10 cellular contexts compared by ENCODE assay signal in genomic region chr19:43789029-43789428, GRCh38. TPM values are rescaled to one million over a fixed set of nuclear protein-coding genes. Genes with fewer than 3 reads are reported as not detected.
DNase-seq lines count a peak whose midpoint lies in the region; ATAC-seq, FAIRE-seq and TF ChIP-seq lines count a peak whose summit lies in the region.
"Had no signal": no experiment of that assay in that cellular context is flagged by ENCODE, and none has a peak within 500 bp of the region (broad histone marks: within the 10 kb centered on the region; RNA-seq: fewer than 3 reads in every experiment).

No MANE protein-coding gene starts in this region.

- DNase-seq in HepG2 (ENCODE audit: low spot score) (no peak), right lobe of liver (no peak), erythroblast (lab: John Stamatoyannopoulos, UW) (peak; percentile 48 to 56), urothelium cell line (ENCODE audit: low spot score) (peak; percentile 48), inferior parietal cortex (ENCODE audit: extremely low spot score) (no peak), esophagus muscularis mucosa (ENCODE audit: extremely low spot score) (no peak)
- no peak for DNase-seq in activated CD8-positive, alpha-beta memory T cell treated with anti-CD3 and anti-CD28 coated beads, Interleukin-2, amount 10 ng/mL, durations not matched to agents 7 days and 5 days
- DNase-seq: stimulated activated naive CD4-positive, alpha-beta T cell treated with Interleukin-2 at 50 U/mL for 16 hours had no signal

- CTCF ChIA-PET in HepG2 (lab: Yijun Ruan, JAX; ENCODE audit: low intra/inter-chr PET ratio, low total read pairs) = no interaction called here
- CTCF ChIA-PET in activated CD8-positive, alpha-beta memory T cell treated with anti-CD3 and anti-CD28 coated beads, Interleukin-2, amount 10 ng/mL, durations not matched to agents 7 days and 5 days (lab: Charles Lee) = interaction anchor here (1.5 to 3.0 kb wide), 2 partner anchors 43 to 44 kb away, joined by 5 to 19 read pairs; no protein-coding TSS in a partner anchor

- H3K9me3 ChIP-seq in HepG2 (ENCODE audit: low read length) (no peaks in the 10 kb centered on the region), right lobe of liver (no peaks in the 10 kb centered on the region), esophagus muscularis mucosa (no peaks in the 10 kb centered on the region)

- H3K4me2 ChIP-seq in HepG2 (ENCODE audit: low read depth, low read length) = no peak overlapping the region

- WGBS in HepG2 (ENCODE audit: low lambda C conversion rate) = 32% methylated on average over 3 of the region's 3 CpGs
- WGBS in right lobe of liver (ENCODE audit: insufficient coverage, low coverage, low lambda C conversion rate, missing lambda C conversion rate) = 2% methylated on average over 3 of the region's 3 CpGs
- 7% methylated on average over 3 of the region's 3 CpGs for WGBS in esophagus muscularis mucosa

- H3K9me3 Mint-ChIP-seq in activated CD8-positive, alpha-beta memory T cell treated with anti-CD3 and anti-CD28 coated beads, Interleukin-2, amount 10 ng/mL, durations not matched to agents 7 days and 5 days (ENCODE audit: low read depth) = no peaks in the 10 kb centered on the region

- no peaks in the 10 kb centered on the region for H3K27me3 ChIP-seq in HepG2 (ENCODE audit: control insufficient read depth in 1 of 2, insufficient read depth in 2 of 2, low read length in 2 of 2)
- no peaks in the 10 kb centered on the region for H3K27me3 ChIP-seq in right lobe of liver
- peaks cover 0 to 42% (median 0%) of the 10 kb centered on the region in 4 donors for H3K27me3 ChIP-seq in esophagus muscularis mucosa

- no peak overlapping the region for H2AFZ ChIP-seq in HepG2 (ENCODE audit: low read length)

- POLR2A ChIA-PET in HepG2 (lab: Yijun Ruan, JAX) = no interaction called here

- no peaks in the 10 kb centered on the region for H4K20me1 ChIP-seq in HepG2 (ENCODE audit: insufficient read depth, low read length)

- no peak for TF ChIP-seq RAD21 in HepG2 (CRISPR knock-in tag; IDR thresholded peaks at IDR 0.05)

- TF ChIP-seq EP300 in HepG2 (IDR thresholded peaks at IDR 0.05; ENCODE audit: low read depth in 2 of 2, low read length in 2 of 2) (no peak), HepG2 (CRISPR knock-in tag; IDR thresholded peaks at IDR 0.05; ENCODE audit: borderline replicate concordance) (no peak), esophagus muscularis mucosa (IDR thresholded peaks at IDR 0.05) (no peak)

- no peak overlapping the region for H3K4me3 ChIP-seq in HepG2 (replicated peaks in 1 of 3; ENCODE audit: insufficient read depth in 1 of 3, low read depth in 2 of 3, low read length in 3 of 3)
- H3K4me3 ChIP-seq in right lobe of liver = no peak overlapping the region
- no peak overlapping the region for H3K4me3 ChIP-seq in esophagus muscularis mucosa

- no TSS peak for BruUV-seq in HepG2 (replicated peaks; lab: Mats Ljungman, UMichigan)

- peaks cover 12% of the 10 kb centered on the region for H3K4me1 Mint-ChIP-seq in activated CD8-positive, alpha-beta memory T cell treated with anti-CD3 and anti-CD28 coated beads, Interleukin-2, amount 10 ng/mL, durations not matched to agents 7 days and 5 days

- intact Hi-C loops in HepG2 (cut with micrococcal nuclease; ENCODE audit: unreplicated experiment) = no loop called here
- intact Hi-C loops in right lobe of liver (cut with DNase I) = no loop called here
- intact Hi-C loops in esophagus muscularis mucosa (cut with DNase I) = no loop called here

- H3K36me3 Mint-ChIP-seq in activated CD8-positive, alpha-beta memory T cell treated with anti-CD3 and anti-CD28 coated beads, Interleukin-2, amount 10 ng/mL, durations not matched to agents 7 days and 5 days = no peaks in the 10 kb centered on the region

- no peak overlapping the region for H3K9ac ChIP-seq in HepG2 (ENCODE audit: insufficient read depth, low read depth, low read length)

- peaks cover 14% of the 10 kb centered on the region for H3K27me3 Mint-ChIP-seq in activated CD8-positive, alpha-beta memory T cell treated with anti-CD3 and anti-CD28 coated beads, Interleukin-2, amount 10 ng/mL, durations not matched to agents 7 days and 5 days

- H3K27ac Mint-ChIP-seq in activated CD8-positive, alpha-beta memory T cell treated with anti-CD3 and anti-CD28 coated beads, Interleukin-2, amount 10 ng/mL, durations not matched to agents 7 days and 5 days = no peak overlapping the region

- H3K4me1 ChIP-seq in HepG2 (ENCODE audit: insufficient read depth, low read length) (no peaks in the 10 kb centered on the region; the same call in 1 of the 2 replicates), right lobe of liver (no peaks in the 10 kb centered on the region), esophagus muscularis mucosa (peaks cover 8 to 13% (median 11%) of the 10 kb centered on the region in 4 donors)

- ATAC-seq in HepG2 (no peak), right lobe of liver (no peak)
- no peak for ATAC-seq in activated CD8-positive, alpha-beta memory T cell treated with anti-CD3 and anti-CD28 coated beads, Interleukin-2, amount 10 ng/mL, durations not matched to agents 7 days and 5 days
- ATAC-seq: activated CD4-positive, CD25-positive, alpha-beta regulatory T cell treated with anti-CD3 and anti-CD28 coated beads, Interleukin-2, amount 50 U/mL, for 24 hours had no signal

- FAIRE-seq in HepG2 (lab: Jason Lieb, UNC) (no peak), urothelium cell line (lab: Jason Lieb, UNC) (peak; percentile 61)

- TF ChIP-seq CTCF in HepG2 (CRISPR knock-in tag; IDR thresholded peaks at IDR 0.05) (no peak), right lobe of liver (IDR thresholded peaks at IDR 0.05) (no peak), esophagus muscularis mucosa (IDR thresholded peaks at IDR 0.05) (no peak)

- H3K79me2 ChIP-seq in HepG2 (ENCODE audit: insufficient read depth, low read length) = no peaks in the 10 kb centered on the region

- H3K27ac ChIP-seq in HepG2 (ENCODE audit: extremely low read length, insufficient read depth, low read length) (no peak overlapping the region), right lobe of liver (no peak overlapping the region), esophagus muscularis mucosa (replicated peaks in 1 of 4) (no peak overlapping the region)

- in situ Hi-C loops in HepG2 (cut with HindIII; ENCODE audit: extremely low pct_ligation_motif_present, low pct_unique_long_range_greater_than_20kb) = no loop called here

- TF ChIP-seq POLR2A in HepG2 (IDR thresholded peaks at IDR 0.05; ENCODE audit: insufficient read depth in 1 of 2, low read depth in 2 of 2, low read length in 2 of 2) (no peak), right lobe of liver (IDR thresholded peaks at IDR 0.05) (no peak), erythroblast (IDR thresholded peaks at IDR 0.05; ENCODE audit: low read length) (no peak), esophagus muscularis mucosa (IDR thresholded peaks at IDR 0.05; ENCODE audit: low read depth) (no peak)

- no peak overlapping the region for H3K4me3 Mint-ChIP-seq in activated CD8-positive, alpha-beta memory T cell treated with anti-CD3 and anti-CD28 coated beads, Interleukin-2, amount 10 ng/mL, durations not matched to agents 7 days and 5 days

- no peaks in the 10 kb centered on the region for H3K36me3 ChIP-seq in HepG2 (replicated peaks in 1 of 2; ENCODE audit: control insufficient read depth in 1 of 2, insufficient read depth in 2 of 2, low read length in 2 of 2)
- no peaks in the 10 kb centered on the region for H3K36me3 ChIP-seq in right lobe of liver
- no peaks in the 10 kb centered on the region for H3K36me3 ChIP-seq in esophagus muscularis mucosa

RNA-seq across cellular contexts. Expression of gene KCNN4, which starts 8.3 kb away (rescaled TPM):
- 0.13 TPM in 1 of 2 replicates, not detected in the other for total RNA-seq in HepG2 (2016; rRNA removed; fragmentation: Illumina TruSeq; extraction: Trizol)
- not detected in 2 replicates for total RNA-seq in HepG2 (2016; cell fraction: cytosol; rRNA removed; fragmentation: Illumina TruSeq; extraction: Trizol; ENCODE audit: low read depth)
- total RNA-seq in HepG2 (2016; cell fraction: insoluble cytoplasmic fraction; rRNA removed; fragmentation: Illumina TruSeq; extraction: Trizol) = 0.15 TPM in 1 of 2 replicates, not detected in the other
- total RNA-seq in HepG2 (2016; cell fraction: membrane; rRNA removed; fragmentation: Illumina TruSeq; extraction: Trizol) = not detected in 2 replicates
- total RNA-seq in HepG2 (2016; cell fraction: nucleus; rRNA removed; fragmentation: Illumina TruSeq; extraction: Trizol) = 0.50 TPM in 1 of 2 replicates, not detected in the other
- 0.25 and 0.60 TPM in 2 replicates for polyA plus RNA-seq in HepG2 (2011; rRNA removed)
- polyA plus RNA-seq in HepG2 (2011; cell fraction: cytosol; rRNA removed) = 0.18 and 0.19 TPM in 2 replicates
- 0.92 and 1.2 TPM in 2 replicates for polyA plus RNA-seq in HepG2 (2011; cell fraction: nucleus; rRNA removed)
- polyA plus RNA-seq in HepG2 (2012) = 0.19 TPM in 1 of 2 replicates, not detected in the other
- polyA plus RNA-seq in HepG2 (2016; cell fraction: cytosol; fragmentation: Illumina TruSeq; extraction: Trizol; ENCODE audit: low read depth) = 0.06 TPM in 1 of 2 replicates, not detected in the other
- not detected in 2 replicates for polyA plus RNA-seq in HepG2 (2016; cell fraction: insoluble cytoplasmic fraction; fragmentation: Illumina TruSeq; extraction: Trizol; ENCODE audit: low read depth)
- polyA plus RNA-seq in HepG2 (2016; cell fraction: membrane; fragmentation: Illumina TruSeq; extraction: Trizol; ENCODE audit: low read depth) = not detected in 2 replicates
- 0.37 and 0.55 TPM in 2 replicates for polyA plus RNA-seq in HepG2 (2016; cell fraction: nucleus; fragmentation: Illumina TruSeq; extraction: Trizol; ENCODE audit: insufficient read depth, low read depth)
- polyA minus RNA-seq in HepG2 (2011; rRNA and poly(A)+ RNA removed; ENCODE audit: low replicate concordance) = 0.16 and 81.5 TPM in 2 replicates
- polyA minus RNA-seq in HepG2 (2011; cell fraction: cytosol; rRNA and poly(A)+ RNA removed) = 0.89 and 0.97 TPM in 2 replicates
- 0.64 TPM in 1 of 2 replicates, not detected in the other for polyA minus RNA-seq in HepG2 (2011; cell fraction: nucleus; rRNA and poly(A)+ RNA removed)
- 1 to 10 TPM in 1 of 6 experiments, under 1 TPM in 4, not detected in 1; 0.18 to 1.4 (median 0.27) TPM for total RNA-seq in right lobe of liver
- polyA plus RNA-seq in PFSK-1 (2012; ENCODE audit: insufficient read length, low read depth) = 0.33 TPM
- total RNA-seq in esophagus muscularis mucosa = 1 to 10 TPM; 1.7 to 6.7 (median 1.9) TPM
- total RNA-seq in activated CD8-positive, alpha-beta memory T cell treated with anti-CD3 and anti-CD28 coated beads, Interleukin-2, amount 10 ng/mL, durations not matched to agents 7 days and 5 days = 10 to 100 TPM; 43.9 to 53.0 TPM

RNA-seq across cellular contexts. Expression of gene LYPD5, which starts 13.2 kb away (rescaled TPM):
- total RNA-seq in HepG2 (2016; rRNA removed; fragmentation: Illumina TruSeq; extraction: Trizol) (not detected in 2 replicates), right lobe of liver (under 1 TPM in 2 of 6 experiments, not detected in 4; 0.80 to 0.87 TPM), esophagus muscularis mucosa (10 to 100 TPM in 1 of 4 donors, 1 to 10 TPM in 3; 2.8 to 12.0 (median 8.2) TPM)
- total RNA-seq in HepG2 (2016; cell fraction: cytosol; rRNA removed; fragmentation: Illumina TruSeq; extraction: Trizol; ENCODE audit: low read depth) = not detected in 2 replicates
- total RNA-seq in HepG2 (2016; cell fraction: insoluble cytoplasmic fraction; rRNA removed; fragmentation: Illumina TruSeq; extraction: Trizol) = not detected in 2 replicates
- total RNA-seq in HepG2 (2016; cell fraction: membrane; rRNA removed; fragmentation: Illumina TruSeq; extraction: Trizol) = not detected in 2 replicates
- total RNA-seq in HepG2 (2016; cell fraction: nucleus; rRNA removed; fragmentation: Illumina TruSeq; extraction: Trizol) = not detected in 2 replicates
- not detected in 2 replicates for polyA plus RNA-seq in HepG2 (2011; rRNA removed)
- polyA plus RNA-seq in HepG2 (2011; cell fraction: cytosol; rRNA removed) = not detected in 2 replicates
- polyA plus RNA-seq in HepG2 (2011; cell fraction: nucleus; rRNA removed) = not detected in 2 replicates
- polyA plus RNA-seq in HepG2 (2012) = not detected in 2 replicates
- not detected in 2 replicates for polyA plus RNA-seq in HepG2 (2016; cell fraction: cytosol; fragmentation: Illumina TruSeq; extraction: Trizol; ENCODE audit: low read depth)
- polyA plus RNA-seq in HepG2 (2016; cell fraction: insoluble cytoplasmic fraction; fragmentation: Illumina TruSeq; extraction: Trizol; ENCODE audit: low read depth) = not detected in 2 replicates
- polyA plus RNA-seq in HepG2 (2016; cell fraction: membrane; fragmentation: Illumina TruSeq; extraction: Trizol; ENCODE audit: low read depth) = not detected in 2 replicates
- polyA plus RNA-seq in HepG2 (2016; cell fraction: nucleus; fragmentation: Illumina TruSeq; extraction: Trizol; ENCODE audit: insufficient read depth, low read depth) = not detected in 2 replicates
- 0.08 and 1.3 TPM in 2 replicates for polyA minus RNA-seq in HepG2 (2011; rRNA and poly(A)+ RNA removed; ENCODE audit: low replicate concordance)
- polyA minus RNA-seq in HepG2 (2011; cell fraction: cytosol; rRNA and poly(A)+ RNA removed) = not detected in 2 replicates
- not detected in 2 replicates for polyA minus RNA-seq in HepG2 (2011; cell fraction: nucleus; rRNA and poly(A)+ RNA removed)
- 0.55 TPM for polyA plus RNA-seq in PFSK-1 (2012; ENCODE audit: insufficient read length, low read depth)
- under 1 TPM; 0.40 to 0.58 TPM for total RNA-seq in activated CD8-positive, alpha-beta memory T cell treated with anti-CD3 and anti-CD28 coated beads, Interleukin-2, amount 10 ng/mL, durations not matched to agents 7 days and 5 days

RNA-seq across cellular contexts. Expression of gene SMG9, which starts 34.3 kb away (rescaled TPM):
- total RNA-seq in HepG2 (2016; rRNA removed; fragmentation: Illumina TruSeq; extraction: Trizol) (9.6 and 18.7 TPM in 2 replicates), right lobe of liver (10 to 100 TPM in 2 of 6 experiments, 1 to 10 TPM in 4; 6.5 to 13.5 (median 9.8) TPM), esophagus muscularis mucosa (10 to 100 TPM in 3 of 4 donors, 1 to 10 TPM in 1; 7.5 to 25.6 (median 22.3) TPM)
- total RNA-seq in HepG2 (2016; cell fraction: cytosol; rRNA removed; fragmentation: Illumina TruSeq; extraction: Trizol; ENCODE audit: low read depth) = 4.7 and 6.3 TPM in 2 replicates
- 10.9 and 18.3 TPM in 2 replicates for total RNA-seq in HepG2 (2016; cell fraction: insoluble cytoplasmic fraction; rRNA removed; fragmentation: Illumina TruSeq; extraction: Trizol)
- total RNA-seq in HepG2 (2016; cell fraction: membrane; rRNA removed; fragmentation: Illumina TruSeq; extraction: Trizol) = 5.4 and 5.5 TPM in 2 replicates
- 20.5 and 25.3 TPM in 2 replicates for total RNA-seq in HepG2 (2016; cell fraction: nucleus; rRNA removed; fragmentation: Illumina TruSeq; extraction: Trizol)
- 16.1 and 16.7 TPM in 2 replicates for polyA plus RNA-seq in HepG2 (2011; rRNA removed)
- 4.3 and 6.9 TPM in 2 replicates for polyA plus RNA-seq in HepG2 (2011; cell fraction: cytosol; rRNA removed)
- 36.9 and 41.9 TPM in 2 replicates for polyA plus RNA-seq in HepG2 (2011; cell fraction: nucleus; rRNA removed)
- 12.3 and 15.7 TPM in 2 replicates for polyA plus RNA-seq in HepG2 (2012)
- polyA plus RNA-seq in HepG2 (2016; cell fraction: cytosol; fragmentation: Illumina TruSeq; extraction: Trizol; ENCODE audit: low read depth) = 2.4 and 2.9 TPM in 2 replicates
- polyA plus RNA-seq in HepG2 (2016; cell fraction: insoluble cytoplasmic fraction; fragmentation: Illumina TruSeq; extraction: Trizol; ENCODE audit: low read depth) = 16.1 and 23.3 TPM in 2 replicates
- polyA plus RNA-seq in HepG2 (2016; cell fraction: membrane; fragmentation: Illumina TruSeq; extraction: Trizol; ENCODE audit: low read depth) = 3.6 and 4.5 TPM in 2 replicates
- 70.5 and 75.9 TPM in 2 replicates for polyA plus RNA-seq in HepG2 (2016; cell fraction: nucleus; fragmentation: Illumina TruSeq; extraction: Trizol; ENCODE audit: insufficient read depth, low read depth)
- polyA minus RNA-seq in HepG2 (2011; rRNA and poly(A)+ RNA removed; ENCODE audit: low replicate concordance) = 12.4 and 18.2 TPM in 2 replicates
- polyA minus RNA-seq in HepG2 (2011; cell fraction: cytosol; rRNA and poly(A)+ RNA removed) = 2.9 and 3.6 TPM in 2 replicates
- polyA minus RNA-seq in HepG2 (2011; cell fraction: nucleus; rRNA and poly(A)+ RNA removed) = 16.5 and 18.7 TPM in 2 replicates
- polyA plus RNA-seq in PFSK-1 (2012; ENCODE audit: insufficient read length, low read depth) = 59.3 TPM
- 10 to 100 TPM; 62.3 to 74.7 TPM for total RNA-seq in activated CD8-positive, alpha-beta memory T cell treated with anti-CD3 and anti-CD28 coated beads, Interleukin-2, amount 10 ng/mL, durations not matched to agents 7 days and 5 days

RNA-seq across cellular contexts. Expression of gene ZNF283, which starts 38.1 kb away (rescaled TPM):
- total RNA-seq in HepG2 (2016; rRNA removed; fragmentation: Illumina TruSeq; extraction: Trizol) = 11.1 and 13.2 TPM in 2 replicates
- 1.6 and 1.9 TPM in 2 replicates for total RNA-seq in HepG2 (2016; cell fraction: cytosol; rRNA removed; fragmentation: Illumina TruSeq; extraction: Trizol; ENCODE audit: low read depth)
- 11.4 and 13.3 TPM in 2 replicates for total RNA-seq in HepG2 (2016; cell fraction: insoluble cytoplasmic fraction; rRNA removed; fragmentation: Illumina TruSeq; extraction: Trizol)
- total RNA-seq in HepG2 (2016; cell fraction: membrane; rRNA removed; fragmentation: Illumina TruSeq; extraction: Trizol) = 4.8 and 5.0 TPM in 2 replicates
- total RNA-seq in HepG2 (2016; cell fraction: nucleus; rRNA removed; fragmentation: Illumina TruSeq; extraction: Trizol) = 15.9 and 20.2 TPM in 2 replicates
- 1.7 and 2.0 TPM in 2 replicates for polyA plus RNA-seq in HepG2 (2011; rRNA removed)
- polyA plus RNA-seq in HepG2 (2011; cell fraction: cytosol; rRNA removed) = 0.50 and 1.1 TPM in 2 replicates
- 3.7 and 3.9 TPM in 2 replicates for polyA plus RNA-seq in HepG2 (2011; cell fraction: nucleus; rRNA removed)
- 2.0 and 3.4 TPM in 2 replicates for polyA plus RNA-seq in HepG2 (2012)
- polyA plus RNA-seq in HepG2 (2016; cell fraction: cytosol; fragmentation: Illumina TruSeq; extraction: Trizol; ENCODE audit: low read depth) = 0.23 and 0.31 TPM in 2 replicates
- polyA plus RNA-seq in HepG2 (2016; cell fraction: insoluble cytoplasmic fraction; fragmentation: Illumina TruSeq; extraction: Trizol; ENCODE audit: low read depth) = 4.8 and 6.6 TPM in 2 replicates
- polyA plus RNA-seq in HepG2 (2016; cell fraction: membrane; fragmentation: Illumina TruSeq; extraction: Trizol; ENCODE audit: low read depth) = 0.88 and 0.95 TPM in 2 replicates
- polyA plus RNA-seq in HepG2 (2016; cell fraction: nucleus; fragmentation: Illumina TruSeq; extraction: Trizol; ENCODE audit: insufficient read depth, low read depth) = 9.2 and 9.7 TPM in 2 replicates
- 3.7 and 5.8 TPM in 2 replicates for polyA minus RNA-seq in HepG2 (2011; rRNA and poly(A)+ RNA removed; ENCODE audit: low replicate concordance)
- 2.0 and 2.1 TPM in 2 replicates for polyA minus RNA-seq in HepG2 (2011; cell fraction: cytosol; rRNA and poly(A)+ RNA removed)
- 25.6 and 34.8 TPM in 2 replicates for polyA minus RNA-seq in HepG2 (2011; cell fraction: nucleus; rRNA and poly(A)+ RNA removed)
- 1 to 10 TPM; 1.7 to 4.0 (median 2.2) TPM for total RNA-seq in right lobe of liver
- polyA plus RNA-seq in PFSK-1 (2012; ENCODE audit: insufficient read length, low read depth) = 1.0 TPM
- 10 to 100 TPM in 1 of 4 donors, 1 to 10 TPM in 3; 6.4 to 11.5 (median 7.5) TPM for total RNA-seq in esophagus muscularis mucosa
- 1 to 10 TPM; 5.2 to 6.5 TPM for total RNA-seq in activated CD8-positive, alpha-beta memory T cell treated with anti-CD3 and anti-CD28 coated beads, Interleukin-2, amount 10 ng/mL, durations not matched to agents 7 days and 5 days

Comparison
In these comparisons a context has a peak if more than half of its experiments do, and no peak if none do; other contexts are left out.
1. DNase-seq: peak in erythroblast (2 of 2) and urothelium cell line (single experiment); none in HepG2 (single experiment), right lobe of liver (0 of 3), inferior parietal cortex (single experiment), esophagus muscularis mucosa (single experiment) and activated CD8-positive, alpha-beta memory T cell treated with anti-CD3 and anti-CD28 coated beads, Interleukin-2, amount 10 ng/mL, durations not matched to agents 7 days and 5 days (single experiment).
2. RNA of gene KCNN4, which starts 8.3 kb away (total RNA-seq): 43.9 to 53.0 TPM in activated CD8-positive, alpha-beta memory T cell treated with anti-CD3 and anti-CD28 coated beads, Interleukin-2, amount 10 ng/mL, durations not matched to agents 7 days and 5 days; 1.7 to 6.7 TPM in esophagus muscularis mucosa, 0.18 to 1.4 TPM in right lobe of liver and 0.13 to 0.50 TPM in HepG2; every median in the first group is over 4 times any median in the second.